In the genomic region with DNA sequence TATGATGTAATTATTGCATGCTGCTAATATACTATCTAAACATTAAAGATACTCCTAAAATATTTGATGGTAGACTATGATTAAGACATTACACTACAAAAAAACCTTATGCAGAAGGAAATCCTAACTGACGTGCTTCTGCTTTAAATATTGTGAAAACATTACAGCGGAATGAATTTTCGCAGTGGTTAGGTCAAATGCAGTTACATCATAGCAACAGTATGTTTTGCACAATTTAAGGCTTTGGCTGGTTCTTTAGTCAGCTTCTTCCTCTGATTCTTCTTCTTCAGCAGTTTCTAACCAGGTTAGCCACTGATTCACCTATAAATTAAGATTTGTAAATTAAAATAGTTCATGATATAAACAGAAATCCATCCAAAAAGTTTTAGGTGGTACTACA, we compare ENCODE assay signal across 2 cellular contexts.
A peak's percentile ranks its signal among the peaks of the same experiment; 100 is the strongest.
TF ChIP-seq lines count a peak whose summit lies in the region.

No MANE protein-coding gene starts in this region.

TF ChIP-seq in HepG2, 621 proteins besides CTCF, POLR2A, EP300 and RAD21:
- no peak for TF ChIP-seq TBX3 (IDR thresholded peaks at IDR 0.05; ENCODE audit: borderline replicate concordance)
- no peak for TF ChIP-seq RELA (CRISPR knock-in tag; IDR thresholded peaks at IDR 0.05)
- 0 out of 2 replicates have a peak, but pooled peaks have one; percentile 31 for TF ChIP-seq RBFOX2 (IDR thresholded peaks at IDR 0.05; ENCODE audit: low read depth, low read length)
- TF ChIP-seq ZFYVE20 (CRISPR knock-in tag; IDR thresholded peaks at IDR 0.05; ENCODE audit: borderline replicate concordance, low read depth) = no peak
- TF ChIP-seq ZNF704 (CRISPR knock-in tag; IDR thresholded peaks at IDR 0.05; ENCODE audit: borderline replicate concordance) = no peak
- TF ChIP-seq, protein P1, sequence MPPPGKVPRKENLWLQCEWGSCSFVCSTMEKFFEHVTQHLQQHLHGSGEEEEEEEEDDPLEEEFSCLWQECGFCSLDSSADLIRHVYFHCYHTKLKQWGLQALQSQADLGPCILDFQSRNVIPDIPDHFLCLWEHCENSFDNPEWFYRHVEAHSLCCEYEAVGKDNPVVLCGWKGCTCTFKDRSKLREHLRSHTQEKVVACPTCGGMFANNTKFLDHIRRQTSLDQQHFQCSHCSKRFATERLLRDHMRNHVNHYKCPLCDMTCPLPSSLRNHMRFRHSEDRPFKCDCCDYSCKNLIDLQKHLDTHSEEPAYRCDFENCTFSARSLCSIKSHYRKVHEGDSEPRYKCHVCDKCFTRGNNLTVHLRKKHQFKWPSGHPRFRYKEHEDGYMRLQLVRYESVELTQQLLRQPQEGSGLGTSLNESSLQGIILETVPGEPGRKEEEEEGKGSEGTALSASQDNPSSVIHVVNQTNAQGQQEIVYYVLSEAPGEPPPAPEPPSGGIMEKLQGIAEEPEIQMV (CRISPR knock-in tag; IDR thresholded peaks at IDR 0.05; ENCODE audit: low read depth) = no peak

TF ChIP-seq in H1, 55 proteins besides CTCF, POLR2A, EP300 and RAD21:
- TF ChIP-seq TBP (IDR thresholded peaks at IDR 0.05; ENCODE audit: low read depth, low read length) (no peak), CHD7 (IDR thresholded peaks at IDR 0.05; ENCODE audit: insufficient replicate concordance, low read length) (no peak), FOSL1 (IDR thresholded peaks at IDR 0.05; ENCODE audit: insufficient read depth, low read depth, low read length) (no peak), RBBP5 (IDR thresholded peaks at IDR 0.05; ENCODE audit: borderline replicate concordance, low read depth, low read length) (no peak), NANOG (IDR thresholded peaks at IDR 0.05; ENCODE audit: insufficient read depth, low read depth, low read length, poor library complexity, severe bottlenecking) (no peak)
